Comparison of ENCODE assay signal across 14 cellular contexts in the genomic region with DNA sequence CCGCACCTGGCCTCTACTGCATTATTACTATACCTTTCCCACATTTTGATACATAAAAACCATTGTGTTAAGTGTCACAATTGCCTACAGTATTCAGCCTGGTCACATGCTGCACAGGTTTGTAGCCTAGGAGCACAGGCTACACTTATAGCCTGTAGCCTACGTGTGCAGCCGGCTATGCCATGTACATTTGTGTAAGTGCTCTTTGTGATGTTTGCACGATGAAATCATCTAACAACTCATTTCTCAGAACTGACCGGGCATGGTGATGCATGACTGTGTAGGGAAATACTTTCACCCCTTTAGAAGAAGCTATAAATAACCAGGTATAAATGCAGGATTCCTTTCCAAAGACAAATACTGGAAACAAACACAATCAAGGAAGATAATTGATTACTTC. TPM values are rescaled to one million over a fixed set of nuclear protein-coding genes. Genes with fewer than 3 reads are reported as not detected.
A peak's percentile ranks its signal among the peaks of the same experiment; 100 is the strongest.
DNase-seq lines count a peak whose midpoint lies in the region; ATAC-seq and TF ChIP-seq lines count a peak whose summit lies in the region.
"Had no signal": no experiment of that assay in that cellular context is flagged by ENCODE, and none has a peak within 500 bp of the region (broad histone marks: within the 10 kb centered on the region; RNA-seq: fewer than 3 reads in every experiment).

No MANE protein-coding gene starts in this region.

- peak; percentile 64; the same call in 1 of the 2 replicates for TF ChIP-seq EP300 in Ishikawa (IDR thresholded peaks at IDR 0.05; ENCODE audit: borderline replicate concordance)

- ATAC-seq in HG03039 (IDR thresholded peaks at IDR 0.05; ENCODE audit: unreplicated experiment) (no peak), GM18502 (IDR thresholded peaks at IDR 0.05; ENCODE audit: poor library complexity, unreplicated experiment) (no peak)
- ATAC-seq in activated T-cell treated with anti-CD3 and anti-CD28 coated beads, Interleukin-2, amount 50 U/mL, for 4 hours = no peak
- ATAC-seq: activated CD4-positive, alpha-beta T cell treated with anti-CD3 and anti-CD28 coated beads for 36 hours; GM23338; stimulated activated naive CD8-positive, alpha-beta T cell treated with anti-CD3 and anti-CD28 coated beads, Interleukin-15, Interleukin-2, amounts not matched to agents 100 U/mL and 50 U/mL, for 24 hours had no signal

- DNase-seq in AG04449 (ENCODE audit: low read depth, low spot score) (peak; percentile 80), astrocyte of the spinal cord (ENCODE audit: low read depth, low spot score) (peak; percentile 69), kidney glomerular epithelial cell (lab: John Stamatoyannopoulos, UW) (peak; percentile 56), NCI-H146 (lab: John Stamatoyannopoulos, UW) (no peak)
- no peak for DNase-seq in activated T-cell treated with anti-CD3 and anti-CD28 coated beads, Interleukin-2, amount 50 U/mL, for 4 hours
- DNase-seq: activated CD4-positive, alpha-beta T cell treated with anti-CD3 and anti-CD28 coated beads for 36 hours; activated gamma-delta T cell; KBM-7; NCI-H446; stimulated activated naive CD8-positive, alpha-beta T cell treated with anti-CD3 and anti-CD28 coated beads, Interleukin-15, Interleukin-2, amounts not matched to agents 100 U/mL and 50 U/mL, for 24 hours had no signal

- peaks cover 23% of the 10 kb centered on the region for H3K27me3 Mint-ChIP-seq in activated T-cell treated with anti-CD3 and anti-CD28 coated beads, Interleukin-2, amount 50 U/mL, for 4 hours (ENCODE audit: low read depth)

- TF ChIP-seq RAD21 in Ishikawa (IDR thresholded peaks at IDR 0.05; ENCODE audit: low read depth) = no peak

- POLR2A ChIA-PET in AG04449 (lab: Yijun Ruan, JAX) = no interaction called here

- CTCF ChIA-PET in AG04449 (lab: Yijun Ruan, JAX) = interaction anchor here (0.8 to 1.3 kb wide), 4 partner anchors 17 to 225 kb away, joined by 3 read pairs; no protein-coding TSS in a partner anchor

- TF ChIP-seq CTCF in AG04449 (IDR thresholded peaks at IDR 0.05; ENCODE audit: insufficient read depth, low read length, missing control alignments) (no peak), astrocyte of the spinal cord (IDR thresholded peaks at IDR 0.05; ENCODE audit: low read depth, low read length) (no peak)

- H3K4me1 Mint-ChIP-seq in activated T-cell treated with anti-CD3 and anti-CD28 coated beads, Interleukin-2, amount 50 U/mL, for 4 hours (ENCODE audit: low read depth) = no peaks in the 10 kb centered on the region
- H3K4me1 Mint-ChIP-seq: activated CD4-positive, alpha-beta T cell treated with anti-CD3 and anti-CD28 coated beads for 36 hours had no signal

- no peak overlapping the region for H3K4me3 Mint-ChIP-seq in activated T-cell treated with anti-CD3 and anti-CD28 coated beads, Interleukin-2, amount 50 U/mL, for 4 hours
- H3K4me3 Mint-ChIP-seq: activated CD4-positive, alpha-beta T cell treated with anti-CD3 and anti-CD28 coated beads for 36 hours; GM23338 had no signal

- H3K36me3 Mint-ChIP-seq in activated T-cell treated with anti-CD3 and anti-CD28 coated beads, Interleukin-2, amount 50 U/mL, for 4 hours (ENCODE audit: insufficient read depth) = no peaks in the 10 kb centered on the region

- in situ Hi-C loops in astrocyte of the spinal cord (cut with HindIII; ENCODE audit: low sequenced_read_pairs) = no loop called here

- H3K4me3 ChIP-seq in AG04449 (ENCODE audit: low read depth, low read length) (no peak overlapping the region), astrocyte of the spinal cord (ENCODE audit: low read depth, low read length) (no peak overlapping the region)
- H3K4me3 ChIP-seq: GM23338 had no signal

- H3K9me3 Mint-ChIP-seq in activated T-cell treated with anti-CD3 and anti-CD28 coated beads, Interleukin-2, amount 50 U/mL, for 4 hours = no peaks in the 10 kb centered on the region
- H3K9me3 Mint-ChIP-seq: GM23338 had no signal

TF ChIP-seq in Ishikawa, 13 proteins besides CTCF, POLR2A, EP300 and RAD21:
- TF ChIP-seq, protein P1, sequence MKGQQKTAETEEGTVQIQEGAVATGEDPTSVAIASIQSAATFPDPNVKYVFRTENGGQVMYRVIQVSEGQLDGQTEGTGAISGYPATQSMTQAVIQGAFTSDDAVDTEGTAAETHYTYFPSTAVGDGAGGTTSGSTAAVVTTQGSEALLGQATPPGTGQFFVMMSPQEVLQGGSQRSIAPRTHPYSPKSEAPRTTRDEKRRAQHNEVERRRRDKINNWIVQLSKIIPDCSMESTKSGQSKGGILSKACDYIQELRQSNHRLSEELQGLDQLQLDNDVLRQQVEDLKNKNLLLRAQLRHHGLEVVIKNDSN (IDR thresholded peaks at IDR 0.05) = peak; percentile 69
- TF ChIP-seq TCF12 (IDR thresholded peaks at IDR 0.05; ENCODE audit: low read depth) (0 out of 2 replicates have a peak, but pooled peaks have one; percentile 28), TEAD4 (IDR thresholded peaks at IDR 0.05) (peak; percentile 42), FOXM1 (IDR thresholded peaks at IDR 0.05; ENCODE audit: borderline replicate concordance, low read depth) (peak; percentile 32; the same call in 1 of the 2 replicates), TAF1 (IDR thresholded peaks at IDR 0.05; ENCODE audit: low read depth) (no peak)

RNA-seq across cellular contexts. Expression of a gene that starts 12.1 kb away (rescaled TPM):
- total RNA-seq in activated T-cell treated with anti-CD3 and anti-CD28 coated beads, Interleukin-2, amount 50 U/mL, for 4 hours = under 1 TPM in 1 of 3 donors, not detected in 2; 0.18 TPM

Comparison
In these comparisons a context has a peak if more than half of its experiments do, and no peak if none do; other contexts are left out.
1. DNase-seq: peak in AG04449 (single experiment), astrocyte of the spinal cord (single experiment) and kidney glomerular epithelial cell (single experiment); none in activated T-cell treated with anti-CD3 and anti-CD28 coated beads, Interleukin-2, amount 50 U/mL, for 4 hours (single experiment) and NCI-H146 (single experiment).